Comparison of ENCODE assay signal across 14 cellular contexts in the genomic region with DNA sequence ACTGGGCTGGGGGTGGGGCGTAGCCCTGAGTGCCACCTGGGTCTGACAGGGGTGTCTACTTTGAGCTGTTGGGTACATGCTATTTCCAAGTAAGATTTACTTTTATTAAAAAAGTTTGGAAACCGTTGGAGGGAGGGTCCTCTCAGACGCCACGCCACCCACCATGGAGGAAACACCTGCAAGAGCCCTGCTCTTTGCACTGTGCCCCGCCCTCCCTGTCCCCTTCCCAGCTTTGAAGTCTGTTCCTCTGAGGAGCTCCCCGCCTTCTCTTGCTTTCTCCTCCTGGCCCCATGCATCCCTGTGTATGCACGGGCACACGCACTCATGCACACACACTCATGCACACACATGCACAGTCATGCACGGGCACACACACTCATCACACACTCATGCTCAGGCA. TPM values are rescaled to one million over a fixed set of nuclear protein-coding genes. Genes with fewer than 3 reads are reported as not detected.
DNase-seq lines count a peak whose midpoint lies in the region; TF ChIP-seq lines count a peak whose summit lies in the region.
"Had no signal": no experiment of that assay in that cellular context is flagged by ENCODE, and none has a peak within 500 bp of the region (broad histone marks: within the 10 kb centered on the region; RNA-seq: fewer than 3 reads in every experiment).

No MANE protein-coding gene starts in this region.

- H4K20me1 ChIP-seq in BLaER1 treated with 17β-estradiol and CSF1 and Interleukin-3, amounts not matched to agents 10 nM and 100 nM: no peaks in the 10 kb centered on the region
- no peaks in the 10 kb centered on the region for H4K20me1 ChIP-seq in Loucy (ENCODE audit: insufficient read depth, low read length, poor library complexity, severe bottlenecking)

- H3K4ac ChIP-seq in trophoblast cell (ENCODE audit: low read depth, low read length): no peak overlapping the region

- no peaks in the 10 kb centered on the region for H3K27me3 ChIP-seq in BLaER1 treated with 17β-estradiol and CSF1 and Interleukin-3, amounts not matched to agents 10 nM and 100 nM
- H3K27me3 ChIP-seq in Loucy (ENCODE audit: insufficient read depth, low read length, poor library complexity, severe bottlenecking) (no peaks in the 10 kb centered on the region), trophoblast cell (ENCODE audit: insufficient read depth, low read length) (no peaks in the 10 kb centered on the region)

- no peak overlapping the region for H3K23ac ChIP-seq in trophoblast cell (ENCODE audit: low read length)

- H3K36me3 Mint-ChIP-seq in immature natural killer cell: peaks cover 10 to 16% (median 16%) of the 10 kb centered on the region in 3 donors
- H3K36me3 Mint-ChIP-seq: CD4-positive, alpha-beta memory T cell had no signal

- no peak overlapping the region for H3K14ac ChIP-seq in trophoblast cell (ENCODE audit: low read length)

- no peak overlapping the region for H2BK120ac ChIP-seq in trophoblast cell (ENCODE audit: insufficient read depth, low read length, poor library complexity)

- H3K9ac ChIP-seq in BLaER1 treated with 17β-estradiol and CSF1 and Interleukin-3, amounts not matched to agents 10 nM and 100 nM: peak overlapping the region in 4 of 11 experiments; percentile 77 to 83 (median 80); a peak in 6 of 22 replicates
- H3K9ac ChIP-seq in Loucy (ENCODE audit: low read depth, low read length, poor library complexity, severe bottlenecking) (peak overlapping the region; percentile 72), trophoblast cell (ENCODE audit: low read length) (no peak overlapping the region)

- H3K18ac ChIP-seq in trophoblast cell (ENCODE audit: low read length): no peak overlapping the region

- H3K27me3 Mint-ChIP-seq in immature natural killer cell (ENCODE audit: low read depth in 3 of 3): peaks cover 5 to 18% (median 17%) of the 10 kb centered on the region in 3 donors
- H3K27me3 Mint-ChIP-seq: CD4-positive, alpha-beta memory T cell had no signal

- H3K9me3 ChIP-seq in BLaER1 treated with 17β-estradiol and CSF1 and Interleukin-3, amounts not matched to agents 10 nM and 100 nM (replicated peaks in 1 of 11): no peaks in the 10 kb centered on the region
- H3K9me3 ChIP-seq in Loucy (ENCODE audit: insufficient read depth, low read depth, low read length): no peaks in the 10 kb centered on the region
- H3K9me3 ChIP-seq in trophoblast cell (ENCODE audit: insufficient read depth, low read depth, low read length): peaks cover 9% of the 10 kb centered on the region

- H2BK5ac ChIP-seq in trophoblast cell (ENCODE audit: low read depth, low read length, poor library complexity): no peak overlapping the region

- H3K36me3 ChIP-seq in BLaER1 treated with 17β-estradiol and CSF1 and Interleukin-3, amounts not matched to agents 10 nM and 100 nM: 0 out of 22 replicates have a peak, but pooled peaks cover 0 to 5% (median 0%) of the 10 kb centered on the region in 11 experiments
- H3K36me3 ChIP-seq in Loucy (ENCODE audit: insufficient read depth, low read length) (no peaks in the 10 kb centered on the region), trophoblast cell (ENCODE audit: control insufficient read depth in 1 of 2, insufficient read depth in 2 of 2, low read length in 2 of 2) (peaks cover 25 to 29% of the 10 kb centered on the region in 2 experiments)

- H3K9me3 Mint-ChIP-seq in immature natural killer cell: no peaks in the 10 kb centered on the region
- H3K9me3 Mint-ChIP-seq: CD4-positive, alpha-beta memory T cell had no signal

- no peaks in the 10 kb centered on the region for H3K9me2 ChIP-seq in Loucy (replicated peaks; ENCODE audit: low read depth, low read length)

- peaks cover 93 to 100% (median 99%) of the 10 kb centered on the region in 10 experiments for H3K4me1 ChIP-seq in BLaER1 treated with 17β-estradiol and CSF1 and Interleukin-3, amounts not matched to agents 10 nM and 100 nM
- H3K4me1 ChIP-seq in Loucy (ENCODE audit: insufficient read depth, low read length, poor library complexity, severe bottlenecking): peaks cover 61% of the 10 kb centered on the region
- peaks cover 9 to 18% of the 10 kb centered on the region in 2 experiments for H3K4me1 ChIP-seq in trophoblast cell (ENCODE audit: control insufficient read depth in 1 of 2, insufficient read depth in 2 of 2, low read length in 2 of 2)

- no CpG with 5 or more reads among the region's 9 CpGs for WGBS in trophoblast cell (ENCODE audit: extremely low coverage, insufficient coverage, insufficient read length)

- H3K4me1 Mint-ChIP-seq in immature natural killer cell: peaks cover 42 to 54% of the 10 kb centered on the region in 2 donors

- no peak overlapping the region for H2BK12ac ChIP-seq in trophoblast cell (ENCODE audit: low read length)

- TF ChIP-seq CTCF in Loucy (conservative IDR thresholded peaks at IDR 0.05; ENCODE audit: low read length): no peak
- TF ChIP-seq CTCF in foreskin fibroblast (IDR thresholded peaks at IDR 0.05; ENCODE audit: low read depth, low read length): no peak

- DNase-seq in caudate nucleus (lab: John Stamatoyannopoulos, UW) (no peak), trophoblast cell (no peak), immature natural killer cell (no peak), foreskin fibroblast (no peak)
- DNase-seq in activated CD4-positive, alpha-beta T cell treated with anti-CD3 and anti-CD28 coated beads for 4 hours: no peak
- DNase-seq: CD4-positive, alpha-beta memory T cell; NCI-H1048; NCI-H146; NCI-H2081 treated with DMSO at 0.1 percent for 48 hours; NCI-H524 treated with DMSO at 0.1 percent for 48 hours; NK-92 treated with Interleukin-12 subunit alpha and Interleukin-12 subunit beta, amount 100 ng/mL, for 24 hours; SIG-M5 had no signal

- H2AK5ac ChIP-seq in trophoblast cell (ENCODE audit: low read length): no peak overlapping the region

- no peak overlapping the region for H4K8ac ChIP-seq in trophoblast cell (ENCODE audit: low read depth, low read length)

- 0 out of 2 replicates have a peak, but pooled peaks cover 3% of the 10 kb centered on the region for H3F3A ChIP-seq in Loucy (ENCODE audit: low read depth)

- peak overlapping the region; percentile 60 to 94 (median 81) for H3K4me2 ChIP-seq in BLaER1 treated with 17β-estradiol and CSF1 and Interleukin-3, amounts not matched to agents 10 nM and 100 nM
- H3K4me2 ChIP-seq in Loucy (ENCODE audit: low read depth, low read length, poor library complexity, severe bottlenecking) (peak overlapping the region; percentile 43), trophoblast cell (ENCODE audit: low read length) (no peak overlapping the region)

- H2AFZ ChIP-seq in Loucy (ENCODE audit: low read length) (no peak overlapping the region), trophoblast cell (ENCODE audit: insufficient read depth, low read length, poor library complexity) (no peak overlapping the region)

- no peaks in the 10 kb centered on the region for H3K79me1 ChIP-seq in trophoblast cell (ENCODE audit: low read length)

- H3K79me2 ChIP-seq in Loucy (ENCODE audit: insufficient read depth, low read length): no peaks in the 10 kb centered on the region
- H3K79me2 ChIP-seq in trophoblast cell (ENCODE audit: control insufficient read depth, insufficient read depth, low read length, poor library complexity): no peaks in the 10 kb centered on the region

- H3K27ac ChIP-seq in BLaER1 treated with 17β-estradiol and CSF1 and Interleukin-3, amounts not matched to agents 10 nM and 100 nM: peak overlapping the region in 7 of 11 experiments; percentile 71 to 95 (median 91); a peak in 13 of 22 replicates
- H3K27ac ChIP-seq in caudate nucleus (ENCODE audit: low read depth, low read length) (peak overlapping the region; percentile 68), trophoblast cell (ENCODE audit: low read depth, low read length) (no peak overlapping the region)

- 0 out of 20 replicates have a peak overlapping the region, but pooled peaks of 1 of the 10 experiments have one; percentile 20 for H3K4me3 ChIP-seq in BLaER1 treated with 17β-estradiol and CSF1 and Interleukin-3, amounts not matched to agents 10 nM and 100 nM
- H3K4me3 ChIP-seq in Loucy (ENCODE audit: low read length, poor library complexity, severe bottlenecking) (peak overlapping the region; percentile 6), trophoblast cell (ENCODE audit: low read depth, low read length) (peak overlapping the region; percentile 58), foreskin fibroblast (ENCODE audit: low read depth in 1 of 2, low read length in 2 of 2) (no peak overlapping the region)

- no peak overlapping the region for H3K4me3 Mint-ChIP-seq in immature natural killer cell
- H3K4me3 Mint-ChIP-seq: CD4-positive, alpha-beta memory T cell had no signal

- no peak overlapping the region for H4K12ac ChIP-seq in trophoblast cell (ENCODE audit: low read depth, low read length)

- H3K27ac Mint-ChIP-seq in immature natural killer cell: no peak overlapping the region
- H3K27ac Mint-ChIP-seq: CD4-positive, alpha-beta memory T cell had no signal

- H4K91ac ChIP-seq in trophoblast cell (ENCODE audit: low read depth, low read length): no peak overlapping the region

RNA-seq across cellular contexts. Expression of gene ADGRG1, which starts 15.5 kb away (rescaled TPM):
- polyA plus RNA-seq in trophoblast cell (2013): 242 and 265 TPM in 2 replicates
- polyA plus RNA-seq in immature natural killer cell: 100 to 1,000 TPM; 218 to 784 (median 395) TPM

RNA-seq across cellular contexts. Expression of gene ADGRG3, which starts 24.2 kb away (rescaled TPM):
- polyA plus RNA-seq in trophoblast cell (2013): 0.49 and 0.54 TPM in 2 replicates
- polyA plus RNA-seq in immature natural killer cell: 10 to 100 TPM; 13.1 to 18.4 (median 15.7) TPM
- polyA plus RNA-seq: CD4-positive, alpha-beta memory T cell had no signal

RNA-seq across cellular contexts. Expression of gene DRC7, which starts 50.7 kb away (rescaled TPM):
- polyA plus RNA-seq in trophoblast cell (2013): 0.06 and 0.19 TPM in 2 replicates
- not detected for polyA plus RNA-seq in immature natural killer cell
- polyA plus RNA-seq: CD4-positive, alpha-beta memory T cell had no signal

Comparison
In these comparisons a context has a peak if more than half of its experiments do, and no peak if none do; other contexts are left out.
1. H3K4me3 ChIP-seq: peak in Loucy (single experiment) and trophoblast cell (single experiment); none in foreskin fibroblast (0 of 2).